10 cellular contexts compared by ENCODE assay signal in the genomic region with DNA sequence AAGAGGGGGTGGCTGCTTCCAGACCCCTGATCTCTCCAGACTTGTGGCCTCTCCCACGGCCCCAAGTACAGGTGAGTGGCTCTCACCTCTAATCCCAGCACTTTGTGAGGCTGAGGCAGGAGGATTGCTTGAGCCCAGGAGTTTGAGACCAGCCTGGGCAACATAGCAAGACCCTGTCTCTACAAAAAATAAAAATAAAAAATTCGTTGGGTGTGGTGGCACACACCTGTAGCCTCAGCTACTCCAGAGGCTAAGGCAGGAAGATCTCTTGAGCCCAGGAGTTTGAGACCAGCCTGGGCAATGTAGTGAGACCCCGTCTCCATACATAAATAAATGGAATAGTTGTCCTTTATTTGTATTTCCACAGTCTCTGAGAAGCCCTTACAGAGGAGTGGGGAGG. TPM values are rescaled to one million over a fixed set of nuclear protein-coding genes. Genes with fewer than 3 reads are reported as not detected.
"Had no signal": no experiment of that assay in that cellular context is flagged by ENCODE, and none has a peak within 500 bp of the region (broad histone marks: within the 10 kb centered on the region; RNA-seq: fewer than 3 reads in every experiment).

No MANE protein-coding gene starts in this region.

RNA-seq across cellular contexts. Expression of a gene that starts 6.2 kb away (rescaled TPM):
- total RNA-seq: natural killer cell treated with Interleukin-12 subunit alpha and Interleukin-12 subunit beta and Interleukin-15 and Interleukin-18, amount 100 ng/mL, for 72 hours; omental fat pad; smooth muscle cell had no signal
- polyA plus RNA-seq: psoas muscle, SK-N-SH, smooth muscle cell had no signal

RNA-seq across cellular contexts. Expression of a gene that starts 7.8 kb away (rescaled TPM):
- total RNA-seq: astrocyte, cardiac muscle cell, esophagus muscularis mucosa, left lobe of liver, mononuclear cell, omental fat pad, psoas muscle, smooth muscle cell had no signal
- polyA plus RNA-seq: cardiac muscle cell, SK-N-SH, smooth muscle cell had no signal
